ENCODE assay signal across 21 cellular contexts in genomic region chrX:50202539-50202938, GRCh38. TPM values are rescaled to one million over a fixed set of nuclear protein-coding genes. Genes with fewer than 3 reads are reported as not detected.
DNase-seq lines count a peak whose midpoint lies in the region; TF ChIP-seq lines count a peak whose summit lies in the region.
"Had no signal": no experiment of that assay in that cellular context is flagged by ENCODE, and none has a peak within 500 bp of the region (broad histone marks: within the 10 kb centered on the region; RNA-seq: fewer than 3 reads in every experiment).

No MANE protein-coding gene starts in this region.

- H3K27ac Mint-ChIP-seq in type B pancreatic cell = no peak overlapping the region
- H3K27ac Mint-ChIP-seq: activated CD4-positive, alpha-beta T cell treated with anti-CD3 and anti-CD28 coated beads, Interleukin-2, amount 10 ng/mL, durations not matched to agents 7 days and 5 days had no signal

- no peaks in the 10 kb centered on the region for H3K9me3 Mint-ChIP-seq in type B pancreatic cell
- H3K9me3 Mint-ChIP-seq: activated CD4-positive, alpha-beta T cell treated with anti-CD3 and anti-CD28 coated beads, Interleukin-2, amount 10 ng/mL, durations not matched to agents 7 days and 5 days; stimulated activated memory B cell treated with anti-CD40 and anti-IgM and Interleukin-4, amounts not matched to agents 10 μg/mL and 1 μg/mL and 100 μg/mL, for 72 hours had no signal

- H3K27me3 Mint-ChIP-seq in type B pancreatic cell = no peaks in the 10 kb centered on the region

- no peaks in the 10 kb centered on the region for H3K4me1 Mint-ChIP-seq in type B pancreatic cell (ENCODE audit: unreplicated experiment)
- H3K4me1 Mint-ChIP-seq: stimulated activated memory B cell treated with anti-CD40 and anti-IgM and Interleukin-4, amounts not matched to agents 10 μg/mL and 1 μg/mL and 100 μg/mL, for 72 hours had no signal

- no peaks in the 10 kb centered on the region for H3K36me3 Mint-ChIP-seq in type B pancreatic cell
- H3K36me3 Mint-ChIP-seq: stimulated activated memory B cell treated with anti-CD40 and anti-IgM and Interleukin-4, amounts not matched to agents 10 μg/mL and 1 μg/mL and 100 μg/mL, for 72 hours had no signal

- DNase-seq in HT1080 (ENCODE audit: low read depth) (peak; percentile 1), astrocyte of the hippocampus (ENCODE audit: low read depth, low spot score) (peak; percentile 5), iris pigment epithelial cell (ENCODE audit: low read depth) (peak; percentile 1), type B pancreatic cell (ENCODE audit: extremely low spot score, unreplicated experiment) (no peak), NK-92 (lab: John Stamatoyannopoulos, UW; ENCODE audit: unreplicated experiment) (no peak), NCI-H446 (lab: John Stamatoyannopoulos, UW) (no peak), T-helper 2 cell (no peak)
- DNase-seq: activated CD4-positive, alpha-beta T cell treated with anti-CD3 and anti-CD28 coated beads, Interleukin-2, amount 10 ng/mL, durations not matched to agents 7 days and 5 days; activated CD8-positive, alpha-beta memory T cell treated with anti-CD3 and anti-CD28 coated beads, Interleukin-2, amount 50 U/mL, for 4 hours; activated gamma-delta T cell; glutamatergic neuron; GOT3; NCI-H1694 treated with DMSO at 0.1 percent for 48 hours; NCI-H446 treated with DMSO at 0.1 percent for 48 hours; occipital lobe; right cardiac atrium had no signal

- no peak for TF ChIP-seq CTCF in type B pancreatic cell (conservative IDR thresholded peaks at IDR 0.05)

- H3K4me3 Mint-ChIP-seq in type B pancreatic cell = peak overlapping the region; percentile 42
- H3K4me3 Mint-ChIP-seq: activated CD4-positive, alpha-beta T cell treated with anti-CD3 and anti-CD28 coated beads, Interleukin-2, amount 10 ng/mL, durations not matched to agents 7 days and 5 days; stimulated activated memory B cell treated with anti-CD40 and anti-IgM and Interleukin-4, amounts not matched to agents 10 μg/mL and 1 μg/mL and 100 μg/mL, for 72 hours had no signal

RNA-seq across cellular contexts. Expression of gene AKAP4, which starts 1.7 kb away (rescaled TPM):
- total RNA-seq in HT1080 (2014; rRNA removed; shearing (Covaris generic)) = not detected in 2 replicates
- polyA plus RNA-seq in HT1080 (2015; cell fraction: cytosol; rRNA removed) = not detected in 2 replicates
- polyA plus RNA-seq in HT1080 (2015; cell fraction: nucleus; rRNA removed) = not detected in 2 replicates
- not detected in 2 replicates for total RNA-seq in type B pancreatic cell (ENCODE audit: low replicate concordance)
- total RNA-seq: activated CD4-positive, alpha-beta T cell treated with anti-CD3 and anti-CD28 coated beads, Interleukin-2, amount 10 ng/mL, durations not matched to agents 7 days and 5 days; cardiac septum; esophagus muscularis mucosa; lower leg skin; occipital lobe; right cardiac atrium had no signal
- polyA plus RNA-seq: adipose tissue, right cardiac atrium had no signal

RNA-seq across cellular contexts. Expression of gene CCNB3, which starts 2.0 kb away (rescaled TPM):
- total RNA-seq in HT1080 (2014; rRNA removed; shearing (Covaris generic)) = 0.30 and 1.9 TPM in 2 replicates
- polyA plus RNA-seq in HT1080 (2015; cell fraction: cytosol; rRNA removed) = 0.06 and 0.08 TPM in 2 replicates
- polyA plus RNA-seq in HT1080 (2015; cell fraction: nucleus; rRNA removed) = 0.69 and 3.0 TPM in 2 replicates
- 0.39 and 0.83 TPM in 2 replicates for total RNA-seq in type B pancreatic cell (ENCODE audit: low replicate concordance)

Comparison
In these comparisons a context has a peak if more than half of its experiments do, and no peak if none do; other contexts are left out.
1. DNase-seq: peak in HT1080 (single experiment), astrocyte of the hippocampus (single experiment) and iris pigment epithelial cell (single experiment); none in type B pancreatic cell (single experiment), NK-92 (single experiment), NCI-H446 (0 of 2) and T-helper 2 cell (0 of 5).